In the genomic region with DNA sequence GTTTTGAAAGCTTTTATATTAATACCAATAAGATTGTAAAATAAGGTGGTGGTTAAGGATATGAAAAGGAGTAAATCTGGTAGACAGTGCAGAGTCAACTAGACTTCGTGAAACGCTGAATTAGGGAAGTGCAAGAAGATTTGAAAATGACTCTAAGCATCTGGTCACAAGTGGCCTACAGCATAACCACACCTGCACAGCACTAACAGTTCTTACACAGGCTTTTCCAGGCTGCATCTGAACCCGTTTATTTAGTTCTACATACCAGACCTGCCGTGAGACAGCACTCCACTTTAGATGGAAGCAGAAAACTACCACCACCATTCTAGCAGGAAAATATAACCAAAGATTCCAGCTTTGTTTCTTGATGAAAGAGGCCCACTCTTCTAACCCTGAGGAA, we compare ENCODE assay signal across 8 cellular contexts. TPM values are rescaled to one million over a fixed set of nuclear protein-coding genes. Genes with fewer than 3 reads are reported as not detected.
DNase-seq lines count a peak whose midpoint lies in the region; ATAC-seq, FAIRE-seq and TF ChIP-seq lines count a peak whose summit lies in the region.

No MANE protein-coding gene starts in this region.

- TF ChIP-seq POLR2A in K562 (conservative IDR thresholded peaks at IDR 0.05), result no peak

- no peaks in the 10 kb centered on the region for H4K20me1 ChIP-seq in Karpas-422 (ENCODE audit: insufficient read depth, low read depth, low read length)
- no peaks in the 10 kb centered on the region for H4K20me1 ChIP-seq in K562 (replicated peaks; ENCODE audit: control insufficient read depth, insufficient read depth, low read length)
- 0 out of 2 replicates have a peak, but pooled peaks cover 5% of the 10 kb centered on the region for H4K20me1 ChIP-seq in GM23338 (replicated peaks; ENCODE audit: insufficient read depth)

- no peak overlapping the region for H3K27ac Mint-ChIP-seq in progenitor cell of endocrine pancreas
- H3K27ac Mint-ChIP-seq in GM23338, result no peak overlapping the region

- POLR2A ChIA-PET in K562 (lab: Yijun Ruan, JAX), result interaction anchor here (0.9 to 4.5 kb wide), 10 partner anchors 9 to 413 kb away, joined by 3 to 33 read pairs (median 5); no protein-coding TSS in a partner anchor

- no peak for TF ChIP-seq EP300 in K562 (IDR thresholded peaks at IDR 0.05; ENCODE audit: low read length)

- no peak for TF ChIP-seq RAD21 in K562 (CRISPR knock-in tag; conservative IDR thresholded peaks at IDR 0.05 in 1 of 2, IDR thresholded peaks at IDR 0.05 in 1 of 2)

- H3K9ac ChIP-seq in Karpas-422 (ENCODE audit: low read length) (no peak overlapping the region), K562 (ENCODE audit: insufficient read depth in 1 of 2, low read depth in 2 of 2, low read length in 2 of 2) (peak overlapping the region in 1 of 2 experiments; percentile 75; a peak in 2 of 4 replicates)

- FAIRE-seq in K562 (lab: Jason Lieb, UNC), result peak; percentile 67

- H3K9me2 ChIP-seq in Karpas-422 (replicated peaks; ENCODE audit: insufficient read depth, low read length) (no peaks in the 10 kb centered on the region), GM23338 (ENCODE audit: insufficient read depth) (0 out of 2 replicates have a peak, but pooled peaks cover under 1% of the 10 kb centered on the region)

- H3K36me3 Mint-ChIP-seq in progenitor cell of endocrine pancreas (ENCODE audit: insufficient read depth), result no peaks in the 10 kb centered on the region
- H3K36me3 Mint-ChIP-seq in GM23338 (ENCODE audit: low read depth), result 0 out of 3 replicates have a peak, but pooled peaks cover under 1% of the 10 kb centered on the region

- H3K27me3 Mint-ChIP-seq in progenitor cell of endocrine pancreas, result peaks cover 5% of the 10 kb centered on the region
- peaks cover 4% of the 10 kb centered on the region for H3K27me3 Mint-ChIP-seq in GM23338 (ENCODE audit: insufficient read depth, low read depth, poor library complexity)

- no TSS peak for BruUV-seq in K562 (replicated peaks; lab: Mats Ljungman, UMichigan)

- H3K27me3 ChIP-seq in Karpas-422 (ENCODE audit: low read length) (no peaks in the 10 kb centered on the region; the same call in 1 of the 2 replicates), K562 (ENCODE audit: control insufficient read depth in 2 of 2, insufficient read depth in 2 of 2, low read length in 2 of 2) (no peaks in the 10 kb centered on the region), H7 (ENCODE audit: control insufficient read depth, insufficient read depth, low read length) (peaks cover 8% of the 10 kb centered on the region), GM23338 (ENCODE audit: insufficient read depth) (peaks cover 28% of the 10 kb centered on the region)

- H3K9me3 ChIP-seq in Karpas-422 (ENCODE audit: low read length) (no peaks in the 10 kb centered on the region), K562 (replicated peaks; ENCODE audit: control insufficient read depth, insufficient read depth, low read depth, low read length) (no peaks in the 10 kb centered on the region)

- H3K4me1 ChIP-seq in Karpas-422 (ENCODE audit: low read length) (peaks cover 32% of the 10 kb centered on the region), K562 (replicated peaks in 1 of 2; ENCODE audit: control insufficient read depth in 2 of 2, insufficient read depth in 2 of 2, low read length in 2 of 2) (peaks cover 14 to 18% of the 10 kb centered on the region in 2 experiments; a peak in 3 of 5 replicates), GM23338 (ENCODE audit: insufficient read depth) (peaks cover 18% of the 10 kb centered on the region)

- DNase-seq in NCI-H1092 treated with DMSO at 0.1 percent for 48 hours (lab: John Stamatoyannopoulos, UW), result peak; percentile 24
- no peak for DNase-seq in NCI-H1092 (lab: John Stamatoyannopoulos, UW)
- DNase-seq in Karpas-422, result peak; percentile 58
- DNase-seq in K562 (ENCODE audit: extremely low read depth in 1 of 4, low spot score in 3 of 4), result peak in 1 of 4 experiments; percentile 67
- no peak for DNase-seq in progenitor cell of endocrine pancreas (ENCODE audit: low spot score, unreplicated experiment)
- DNase-seq in H7, result no peak
- no peak for DNase-seq in GM23338 (ENCODE audit: low spot score)

- H3K4me3 ChIP-seq in Karpas-422 (ENCODE audit: low read length), result no peak overlapping the region
- peak overlapping the region; percentile 72 for H3K4me3 ChIP-seq in K562
- H3K4me3 ChIP-seq in H7 (ENCODE audit: insufficient read depth, low read depth, low read length), result no peak overlapping the region
- no peak overlapping the region for H3K4me3 ChIP-seq in GM23338

- H3K36me3 ChIP-seq in Karpas-422 (ENCODE audit: insufficient read depth, low read length) (no peaks in the 10 kb centered on the region), K562 (ENCODE audit: control insufficient read depth, insufficient read depth, low read length) (0 out of 3 replicates have a peak, but pooled peaks cover under 1% of the 10 kb centered on the region), H7 (replicated peaks; ENCODE audit: control insufficient read depth, insufficient read depth, low read length) (no peaks in the 10 kb centered on the region), GM23338 (ENCODE audit: insufficient read depth) (no peaks in the 10 kb centered on the region)

- H3K79me2 ChIP-seq in Karpas-422 (ENCODE audit: low read length) (no peaks in the 10 kb centered on the region), K562 (ENCODE audit: control insufficient read depth, insufficient read depth, low read length) (peaks cover 40% of the 10 kb centered on the region), GM23338 (replicated peaks; ENCODE audit: insufficient read depth) (no peaks in the 10 kb centered on the region; the same call in 1 of the 2 replicates)

- in situ Hi-C loops in K562 (cut with MboI), result no loop called here

- peaks cover 6% of the 10 kb centered on the region for H3F3A ChIP-seq in GM23338 (replicated peaks; ENCODE audit: low read depth)

- intact Hi-C loops in K562 (cut with micrococcal nuclease), result loop anchor here (5.0 to 10.0 kb wide), 2 partner anchors 53 to 86 kb away; no protein-coding TSS in a partner anchor

- TF ChIP-seq CTCF in K562 (IDR thresholded peaks at IDR 0.05 in 2 of 3, conservative IDR thresholded peaks at IDR 0.05 in 1 of 3; ENCODE audit: insufficient read depth in 2 of 3, low read depth in 1 of 3, low read length in 3 of 3), result no peak
- TF ChIP-seq CTCF in progenitor cell of endocrine pancreas (IDR thresholded peaks at IDR 0.05; ENCODE audit: unreplicated experiment), result no peak
- no peak for TF ChIP-seq CTCF in GM23338 (conservative IDR thresholded peaks at IDR 0.05; ENCODE audit: low read depth in 2 of 2)

- CTCF ChIA-PET in K562 (lab: Yijun Ruan, JAX; ENCODE audit: low intra/inter-chr PET ratio), result no interaction called here

- H2AFZ ChIP-seq in Karpas-422 (ENCODE audit: low read length), result no peak overlapping the region
- H2AFZ ChIP-seq in K562 (ENCODE audit: low read depth, low read length), result peak overlapping the region; percentile 89
- H2AFZ ChIP-seq in GM23338, result no peak overlapping the region

- H3K4me1 Mint-ChIP-seq in progenitor cell of endocrine pancreas (ENCODE audit: low read depth), result peaks cover 19% of the 10 kb centered on the region
- H3K4me1 Mint-ChIP-seq in GM23338, result peaks cover 22% of the 10 kb centered on the region

- H3K4me2 ChIP-seq in Karpas-422 (ENCODE audit: low read depth, low read length, poor library complexity, severe bottlenecking) (peak overlapping the region; percentile 93), K562 (ENCODE audit: insufficient read depth, low read length) (peak overlapping the region; percentile 91), GM23338 (no peak overlapping the region)

- H3K4me3 Mint-ChIP-seq in progenitor cell of endocrine pancreas (ENCODE audit: low read depth), result peak overlapping the region; percentile 89
- H3K4me3 Mint-ChIP-seq in GM23338, result no peak overlapping the region

- H3K9me1 ChIP-seq in K562 (ENCODE audit: control insufficient read depth, insufficient read depth, low read length), result no peaks in the 10 kb centered on the region

- H3K9me3 Mint-ChIP-seq in progenitor cell of endocrine pancreas (ENCODE audit: low read depth), result no peaks in the 10 kb centered on the region
- H3K9me3 Mint-ChIP-seq in GM23338, result no peaks in the 10 kb centered on the region

- H3K27ac ChIP-seq in Karpas-422 (ENCODE audit: low read length) (no peak overlapping the region), K562 (ENCODE audit: extremely low read depth, low read depth, low read length) (peak overlapping the region; percentile 63; the same call in 2 of the 3 replicates), GM23338 (ENCODE audit: low read depth) (no peak overlapping the region)

- WGBS in K562 (ENCODE audit: insufficient coverage, low coverage, missing lambda C conversion rate), result 8% methylated on average over 4 of the region's 4 CpGs

- ATAC-seq in K562, result peak; percentile 43
- ATAC-seq in GM23338, result no peak
- ATAC-seq in HG03521 (IDR thresholded peaks at IDR 0.05; ENCODE audit: unreplicated experiment), result no peak

TF ChIP-seq in K562, 482 proteins besides CTCF, POLR2A, EP300 and RAD21 (continues in another document):
- TF ChIP-seq ZNF143 (CRISPR knock-in tag; IDR thresholded peaks at IDR 0.05), result no peak
- TF ChIP-seq GABPB1 (CRISPR knock-in tag; IDR thresholded peaks at IDR 0.05), result no peak

RNA-seq across cellular contexts. Expression of a gene that starts 1.9 kb away (rescaled TPM):
- 3.2 and 17.8 TPM in 2 replicates for total RNA-seq in Karpas-422 (2014; rRNA removed; shearing (Covaris generic); ENCODE audit: low replicate concordance)
- 77.2 and 279 TPM in 2 replicates for total RNA-seq in K562 (2011; cell fraction: chromatin; rRNA removed; ENCODE audit: low replicate concordance)
- 32.7 and 55.5 TPM in 2 replicates for total RNA-seq in K562 (2011; cell fraction: nucleolus; rRNA removed)
- 96.4 and 108 TPM in 2 replicates for total RNA-seq in K562 (2011; cell fraction: nucleoplasm; rRNA removed)
- total RNA-seq in K562 (2014; rRNA removed) (19.1 and 21.4 TPM in 2 replicates), K562 (2014; rRNA removed; fragmentation: Illumina TruSeq; extraction: Trizol) (47.7 and 51.7 TPM in 2 replicates), K562 (2015; rRNA removed; fragmentation: Illumina TruSeq; extraction: Trizol) (46.6 and 52.6 TPM in 2 replicates), K562 (2021) (27.2 and 30.7 TPM in 2 replicates), progenitor cell of endocrine pancreas (43.0 and 43.3 TPM in 2 replicates)
- polyA plus RNA-seq in K562 (2011; rRNA removed) (29.1 and 57.7 TPM in 2 replicates), K562 (2014; fragmentation: Illumina TruSeq; extraction: Trizol) (36.6 and 43.6 TPM in 2 replicates), K562 (2014; fragmentation: Nextera tagmentation; extraction: Ambion mirVana) (10 to 100 TPM in 1 of 2 experiments, 1 to 10 TPM in 1; 9.3 to 16.2 TPM), K562 (2014; rRNA removed) (25.2 and 26.8 TPM in 2 replicates), GM23338 (2016; fragmentation: Nextera tagmentation; extraction: Ambion mirVana) (5.2 and 6.1 TPM in 2 replicates)
- 10.3 and 11.5 TPM in 2 replicates for polyA plus RNA-seq in K562 (2011; cell fraction: cytosol; rRNA removed)
- 89.0 and 105 TPM in 2 replicates for polyA plus RNA-seq in K562 (2011; cell fraction: nucleus; rRNA removed)
- 33.2 and 71.4 TPM in 2 replicates for polyA plus RNA-seq in K562 (2012)
- 39.8 and 45.9 TPM in 2 replicates for polyA minus RNA-seq in K562 (2011; rRNA and poly(A)+ RNA removed)
- polyA minus RNA-seq in K562 (2011; cell fraction: cytosol; rRNA and poly(A)+ RNA removed), result 8.6 and 15.8 TPM in 2 replicates
- 45.1 and 48.7 TPM in 2 replicates for polyA minus RNA-seq in K562 (2011; cell fraction: nucleus; rRNA and poly(A)+ RNA removed)
- total RNA-seq in H7 (2014; rRNA removed; shearing (Covaris generic)), result 17.1 and 25.3 TPM in 2 replicates
- total RNA-seq in GM23338 (2014; rRNA removed; shearing (Covaris generic)), result 21.6 and 61.1 TPM in 2 replicates

Comparison
In these comparisons a context has a peak if more than half of its experiments do, and no peak if none do; other contexts are left out.
1. DNase-seq: peak in NCI-H1092 treated with DMSO at 0.1 percent for 48 hours (single experiment) and Karpas-422 (single experiment); none in NCI-H1092 (single experiment), progenitor cell of endocrine pancreas (single experiment), H7 (single experiment) and GM23338 (single experiment).